20 cellular contexts compared by ENCODE assay signal in genomic region chr12:112282920-112283319, GRCh38.
"Had no signal": no experiment of that assay in that cellular context is flagged by ENCODE, and none has a peak within 500 bp of the region (broad histone marks: within the 10 kb centered on the region; RNA-seq: fewer than 3 reads in every experiment).

No MANE protein-coding gene starts in this region.

- H3K9me3 ChIP-seq: esophagus muscularis mucosa, gastrocnemius medialis, lower lobe of right lung, prostate gland, right atrium auricular region, thoracic aorta, upper lobe of right lung had no signal

- DNase-seq: activated CD4-positive, alpha-beta T cell treated with anti-CD3 and anti-CD28 coated beads for 1 hour; activated gamma-delta T cell treated with Interleukin-2 at 50 U/mL for 16 hours; activated T-cell treated with anti-CD3 and anti-CD28 coated beads, Interleukin-2, amount 50 U/mL, for 1 hour; aorta; central memory CD4-positive, alpha-beta T cell; dorsolateral prefrontal cortex; effector memory CD8-positive, alpha-beta T cell; islet precursor cell; lower lobe of right lung; naive thymus-derived CD8-positive, alpha-beta T cell; stimulated activated CD4-positive, alpha-beta T cell treated with anti-CD3 and anti-CD28 coated beads, Interleukin-4, amount 100 ng/mL, for 24 hours; stimulated activated naive CD4-positive, alpha-beta T cell treated with Interleukin-2 at 50 U/mL for 16 hours; upper lobe of right lung had no signal

- H3K27ac ChIP-seq: esophagus muscularis mucosa, lower lobe of right lung, thoracic aorta, upper lobe of right lung, VCaP had no signal

- H3K36me3 ChIP-seq: gastrocnemius medialis, prostate gland, right atrium auricular region, thoracic aorta had no signal

- ATAC-seq: effector memory CD8-positive, alpha-beta T cell; lower lobe of right lung; naive thymus-derived CD8-positive, alpha-beta T cell; upper lobe of right lung had no signal

- H3K4me3 ChIP-seq: dorsolateral prefrontal cortex, esophagus muscularis mucosa, gastrocnemius medialis, heart left ventricle, lower lobe of right lung, prostate gland, right atrium auricular region, thoracic aorta, upper lobe of right lung had no signal

- H3K27me3 ChIP-seq: dorsolateral prefrontal cortex, esophagus muscularis mucosa, gastrocnemius medialis, heart left ventricle, right atrium auricular region, upper lobe of right lung had no signal

- H3K4me1 ChIP-seq: prostate gland, upper lobe of right lung had no signal
